In the genomic region with DNA sequence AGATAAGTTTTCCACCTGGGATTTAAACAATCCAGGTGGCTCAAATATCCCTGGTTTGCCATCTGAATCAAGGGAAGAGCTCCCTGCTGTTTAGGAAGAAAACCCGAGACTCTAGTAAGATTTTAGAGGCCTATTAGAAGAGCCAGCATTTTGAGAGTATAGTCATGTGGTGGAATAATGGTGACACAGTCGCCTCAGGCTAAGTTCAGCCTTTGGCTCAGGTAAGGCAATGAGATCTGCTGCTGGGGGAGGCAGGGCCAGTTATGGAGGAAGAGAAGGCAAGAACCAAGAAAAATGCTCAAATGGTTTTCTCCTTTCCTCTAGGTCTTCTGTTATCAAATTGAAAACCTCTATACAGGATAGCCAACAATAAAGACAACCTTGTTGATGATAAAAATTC, we compare ENCODE assay signal across 16 cellular contexts. TPM values are rescaled to one million over a fixed set of nuclear protein-coding genes. Genes with fewer than 3 reads are reported as not detected.
A peak's percentile ranks its signal among the peaks of the same experiment; 100 is the strongest.
DNase-seq lines count a peak whose midpoint lies in the region; ATAC-seq and TF ChIP-seq lines count a peak whose summit lies in the region.
"Had no signal": no experiment of that assay in that cellular context is flagged by ENCODE, and none has a peak within 500 bp of the region (broad histone marks: within the 10 kb centered on the region; RNA-seq: fewer than 3 reads in every experiment).

No MANE protein-coding gene starts in this region.

- no peaks in the 10 kb centered on the region for H3K79me2 ChIP-seq in GM23338 (replicated peaks; ENCODE audit: insufficient read depth)

- TF ChIP-seq CTCF in GM23338 (conservative IDR thresholded peaks at IDR 0.05; ENCODE audit: low read depth in 2 of 2) (no peak), nephron (IDR thresholded peaks at IDR 0.05; ENCODE audit: unreplicated experiment in 3 of 3) (no peak), progenitor cell of endocrine pancreas (IDR thresholded peaks at IDR 0.05; ENCODE audit: unreplicated experiment) (no peak)

- in situ Hi-C loops in SK-MEL-5 (cut with HindIII; ENCODE audit: low pct_unique_long_range_greater_than_20kb, low sequenced_read_pairs), result no loop called here

- H3K27me3 Mint-ChIP-seq in GM23338 (ENCODE audit: insufficient read depth, low read depth, poor library complexity), result peaks cover 3% of the 10 kb centered on the region
- no peaks in the 10 kb centered on the region for H3K27me3 Mint-ChIP-seq in nephron (ENCODE audit: low read depth)
- no peaks in the 10 kb centered on the region for H3K27me3 Mint-ChIP-seq in progenitor cell of endocrine pancreas
- H3K27me3 Mint-ChIP-seq: CD4-positive, alpha-beta T cell had no signal

- H2AFZ ChIP-seq in GM23338, result no peak overlapping the region

- H3K36me3 Mint-ChIP-seq in GM23338 (ENCODE audit: low read depth) (peaks cover 11% of the 10 kb centered on the region), nephron (ENCODE audit: low read depth) (peaks cover 10% of the 10 kb centered on the region), progenitor cell of endocrine pancreas (ENCODE audit: insufficient read depth) (no peaks in the 10 kb centered on the region)

- H3K4me3 ChIP-seq in GM23338, result no peak overlapping the region
- no peak overlapping the region for H3K4me3 ChIP-seq in HUES48 (ENCODE audit: low read depth, low read length)
- H3K4me3 ChIP-seq: BLaER1 had no signal

- H3K4me3 Mint-ChIP-seq in GM23338 (no peak overlapping the region), nephron (no peak overlapping the region), progenitor cell of endocrine pancreas (ENCODE audit: low read depth) (no peak overlapping the region)
- H3K4me3 Mint-ChIP-seq: CD4-positive, alpha-beta T cell had no signal

- ATAC-seq in GM23338 (no peak), HG03469 (IDR thresholded peaks at IDR 0.05; ENCODE audit: unreplicated experiment) (no peak), HG02973 (IDR thresholded peaks at IDR 0.05; ENCODE audit: unreplicated experiment) (no peak)

- H3K27ac ChIP-seq in GM23338 (ENCODE audit: low read depth) (peak overlapping the region; percentile 57; the same call in 1 of the 2 replicates), HUES48 (ENCODE audit: low read depth, low read length) (peak overlapping the region; percentile 24)
- H3K27ac ChIP-seq: BLaER1 had no signal

- H3K27ac Mint-ChIP-seq in GM23338 (peak overlapping the region; percentile 61), nephron (peak overlapping the region in 2 of 3 experiments; percentile 17 to 63), progenitor cell of endocrine pancreas (no peak overlapping the region)
- H3K27ac Mint-ChIP-seq: CD4-positive, alpha-beta T cell had no signal

- H3K9me2 ChIP-seq in GM23338 (ENCODE audit: insufficient read depth), result no peaks in the 10 kb centered on the region
- H3K9me2 ChIP-seq: SK-N-SH had no signal

- H3K36me3 ChIP-seq in GM23338 (ENCODE audit: insufficient read depth) (no peaks in the 10 kb centered on the region), HUES48 (ENCODE audit: control insufficient read depth, insufficient read depth, low read length) (peaks cover 7% of the 10 kb centered on the region)

- H3F3A ChIP-seq in GM23338 (replicated peaks; ENCODE audit: low read depth), result 0 out of 2 replicates have a peak, but pooled peaks cover 2% of the 10 kb centered on the region

- H3K4me2 ChIP-seq in GM23338, result no peak overlapping the region
- H3K4me2 ChIP-seq: BLaER1, SK-N-SH had no signal

- no peaks in the 10 kb centered on the region for H4K20me1 ChIP-seq in GM23338 (replicated peaks; ENCODE audit: insufficient read depth)
- H4K20me1 ChIP-seq: BLaER1 had no signal

- H3K27me3 ChIP-seq in GM23338 (ENCODE audit: insufficient read depth) (no peaks in the 10 kb centered on the region), HUES48 (ENCODE audit: control insufficient read depth, insufficient read depth, low read length) (no peaks in the 10 kb centered on the region)
- H3K27me3 ChIP-seq: BLaER1 had no signal

- peaks cover 14% of the 10 kb centered on the region; the same call in 2 of the 3 replicates for H3K4me1 Mint-ChIP-seq in GM23338
- H3K4me1 Mint-ChIP-seq in nephron, result peaks cover 9% of the 10 kb centered on the region
- peaks cover 3% of the 10 kb centered on the region for H3K4me1 Mint-ChIP-seq in progenitor cell of endocrine pancreas (ENCODE audit: low read depth)

- H3K9ac ChIP-seq in HUES48 (ENCODE audit: low read depth, low read length), result no peak overlapping the region
- H3K9ac ChIP-seq: BLaER1, SK-N-SH had no signal

- no peaks in the 10 kb centered on the region for H3K9me3 ChIP-seq in HUES48 (ENCODE audit: control insufficient read depth, insufficient read depth, low read length)
- H3K9me3 ChIP-seq: BLaER1, SK-N-SH had no signal

- H3K4me1 ChIP-seq in GM23338 (ENCODE audit: insufficient read depth) (peaks cover 13% of the 10 kb centered on the region; the same call in 1 of the 2 replicates), HUES48 (ENCODE audit: control insufficient read depth, insufficient read depth, low read length) (no peaks in the 10 kb centered on the region)
- H3K4me1 ChIP-seq: BLaER1 had no signal

- H3K9me3 Mint-ChIP-seq in GM23338, result no peaks in the 10 kb centered on the region
- no peaks in the 10 kb centered on the region for H3K9me3 Mint-ChIP-seq in nephron
- no peaks in the 10 kb centered on the region for H3K9me3 Mint-ChIP-seq in progenitor cell of endocrine pancreas (ENCODE audit: low read depth)
- H3K9me3 Mint-ChIP-seq: CD4-positive, alpha-beta T cell had no signal

- DNase-seq in GM23338 (ENCODE audit: low spot score), result no peak
- peak; percentile 25 for DNase-seq in SK-MEL-5 (ENCODE audit: low read depth, low spot score)
- no peak for DNase-seq in anterior cingulate cortex (lab: John Stamatoyannopoulos, UW)
- DNase-seq in progenitor cell of endocrine pancreas (ENCODE audit: low spot score, unreplicated experiment), result no peak
- DNase-seq: CD4-positive, alpha-beta T cell; NCI-H1105; NCI-H2029 treated with DMSO at 0.1 percent for 48 hours; NCI-H82; SHP77 treated with DMSO at 0.1 percent for 48 hours; SK-N-SH; T-helper 2 cell had no signal

TF ChIP-seq in GM23338, 12 proteins besides CTCF, POLR2A, EP300 and RAD21 (continues in another document):
- TF ChIP-seq, protein P1, sequence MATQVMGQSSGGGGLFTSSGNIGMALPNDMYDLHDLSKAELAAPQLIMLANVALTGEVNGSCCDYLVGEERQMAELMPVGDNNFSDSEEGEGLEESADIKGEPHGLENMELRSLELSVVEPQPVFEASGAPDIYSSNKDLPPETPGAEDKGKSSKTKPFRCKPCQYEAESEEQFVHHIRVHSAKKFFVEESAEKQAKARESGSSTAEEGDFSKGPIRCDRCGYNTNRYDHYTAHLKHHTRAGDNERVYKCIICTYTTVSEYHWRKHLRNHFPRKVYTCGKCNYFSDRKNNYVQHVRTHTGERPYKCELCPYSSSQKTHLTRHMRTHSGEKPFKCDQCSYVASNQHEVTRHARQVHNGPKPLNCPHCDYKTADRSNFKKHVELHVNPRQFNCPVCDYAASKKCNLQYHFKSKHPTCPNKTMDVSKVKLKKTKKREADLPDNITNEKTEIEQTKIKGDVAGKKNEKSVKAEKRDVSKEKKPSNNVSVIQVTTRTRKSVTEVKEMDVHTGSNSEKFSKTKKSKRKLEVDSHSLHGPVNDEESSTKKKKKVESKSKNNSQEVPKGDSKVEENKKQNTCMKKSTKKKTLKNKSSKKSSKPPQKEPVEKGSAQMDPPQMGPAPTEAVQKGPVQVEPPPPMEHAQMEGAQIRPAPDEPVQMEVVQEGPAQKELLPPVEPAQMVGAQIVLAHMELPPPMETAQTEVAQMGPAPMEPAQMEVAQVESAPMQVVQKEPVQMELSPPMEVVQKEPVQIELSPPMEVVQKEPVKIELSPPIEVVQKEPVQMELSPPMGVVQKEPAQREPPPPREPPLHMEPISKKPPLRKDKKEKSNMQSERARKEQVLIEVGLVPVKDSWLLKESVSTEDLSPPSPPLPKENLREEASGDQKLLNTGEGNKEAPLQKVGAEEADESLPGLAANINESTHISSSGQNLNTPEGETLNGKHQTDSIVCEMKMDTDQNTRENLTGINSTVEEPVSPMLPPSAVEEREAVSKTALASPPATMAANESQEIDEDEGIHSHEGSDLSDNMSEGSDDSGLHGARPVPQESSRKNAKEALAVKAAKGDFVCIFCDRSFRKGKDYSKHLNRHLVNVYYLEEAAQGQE (IDR thresholded peaks at IDR 0.05; ENCODE audit: unreplicated experiment), result no peak
- no peak for TF ChIP-seq POLR2AphosphoS5 (IDR thresholded peaks at IDR 0.05; ENCODE audit: low read depth)
- TF ChIP-seq STAT1 (IDR thresholded peaks at IDR 0.05; ENCODE audit: unreplicated experiment), result no peak

RNA-seq across cellular contexts. Expression of a gene that starts 16.2 kb away (rescaled TPM):
- total RNA-seq in GM23338 (2014; rRNA removed; shearing (Covaris generic)), result 39.3 and 43.4 TPM in 2 replicates
- 40.9 and 41.6 TPM in 2 replicates for polyA plus RNA-seq in GM23338 (2016; fragmentation: Nextera tagmentation; extraction: Ambion mirVana)
- 51.2 and 59.0 TPM in 2 replicates for total RNA-seq in SK-MEL-5 (2014; rRNA removed; shearing (Covaris generic))
- polyA plus RNA-seq in SK-MEL-5 (2015; cell fraction: cytosol; rRNA removed), result 27.4 and 36.6 TPM in 2 replicates
- 38.8 and 52.1 TPM in 2 replicates for polyA plus RNA-seq in SK-MEL-5 (2015; cell fraction: nucleus; rRNA removed)
- 32.4 and 33.7 TPM in 2 replicates for total RNA-seq in progenitor cell of endocrine pancreas

RNA-seq across cellular contexts. Expression of a gene that starts 16.4 kb away (rescaled TPM):
- total RNA-seq in GM23338 (2014; rRNA removed; shearing (Covaris generic)), result 69.2 and 72.6 TPM in 2 replicates
- 137 and 171 TPM in 2 replicates for polyA plus RNA-seq in GM23338 (2016; fragmentation: Nextera tagmentation; extraction: Ambion mirVana)
- 157 and 165 TPM in 2 replicates for total RNA-seq in SK-MEL-5 (2014; rRNA removed; shearing (Covaris generic))
- polyA plus RNA-seq in SK-MEL-5 (2015; cell fraction: cytosol; rRNA removed), result 72.7 and 79.5 TPM in 2 replicates
- polyA plus RNA-seq in SK-MEL-5 (2015; cell fraction: nucleus; rRNA removed), result 79.7 and 81.3 TPM in 2 replicates
- 30.6 and 31.4 TPM in 2 replicates for total RNA-seq in progenitor cell of endocrine pancreas

RNA-seq across cellular contexts. Expression of a gene that starts 30.3 kb away (rescaled TPM):
- total RNA-seq in GM23338 (2014; rRNA removed; shearing (Covaris generic)), result 35.7 and 40.8 TPM in 2 replicates
- 37.4 and 37.6 TPM in 2 replicates for polyA plus RNA-seq in GM23338 (2016; fragmentation: Nextera tagmentation; extraction: Ambion mirVana)
- 38.6 and 43.1 TPM in 2 replicates for total RNA-seq in SK-MEL-5 (2014; rRNA removed; shearing (Covaris generic))
- polyA plus RNA-seq in SK-MEL-5 (2015; cell fraction: cytosol; rRNA removed), result 30.8 and 43.8 TPM in 2 replicates
- 15.7 and 23.6 TPM in 2 replicates for polyA plus RNA-seq in SK-MEL-5 (2015; cell fraction: nucleus; rRNA removed)
- 48.1 and 50.3 TPM in 2 replicates for total RNA-seq in progenitor cell of endocrine pancreas
